In the genomic region with DNA sequence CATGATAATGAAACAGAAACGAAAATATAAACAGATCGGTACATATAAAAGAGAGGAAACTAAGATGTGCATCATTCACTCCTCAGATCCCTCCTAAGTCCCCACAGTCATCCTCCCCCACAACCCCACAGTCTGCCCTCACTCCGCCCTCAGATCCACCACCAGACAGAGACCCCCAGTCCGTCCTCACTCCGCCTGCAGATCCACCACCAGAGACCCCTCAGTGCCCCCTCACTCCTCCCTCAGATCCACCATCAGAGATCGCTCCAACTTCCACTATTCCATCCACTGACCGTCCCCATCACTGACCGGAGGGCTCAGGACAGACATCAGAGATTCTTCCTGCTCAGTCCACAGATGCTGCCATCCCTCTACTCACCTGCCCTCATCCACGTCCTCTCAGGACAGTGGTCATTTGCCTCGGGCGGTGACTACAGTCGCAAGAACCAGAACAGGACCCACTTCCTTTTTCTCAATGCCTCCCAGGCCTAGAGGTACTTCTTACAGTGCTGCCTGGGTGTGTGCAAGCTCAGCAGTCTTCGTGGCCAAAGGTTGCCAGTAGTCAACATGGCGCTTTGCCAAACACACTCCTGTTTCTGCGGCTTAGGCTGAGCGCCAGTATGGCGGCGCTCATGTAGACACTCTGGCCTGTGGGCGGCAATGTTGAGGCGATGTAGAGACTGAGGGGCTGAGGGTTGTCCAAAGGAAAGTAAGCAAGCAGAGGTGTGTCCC, we compare ENCODE assay signal across 13 cellular contexts. TPM values are rescaled to one million over a fixed set of nuclear protein-coding genes. Genes with fewer than 3 reads are reported as not detected.
DNase-seq lines count a peak whose midpoint lies in the region; ATAC-seq and TF ChIP-seq lines count a peak whose summit lies in the region.
"Had no signal": no experiment of that assay in that cellular context is flagged by ENCODE, and none has a peak within 500 bp of the region (broad histone marks: within the 10 kb centered on the region; RNA-seq: fewer than 3 reads in every experiment).

No MANE protein-coding gene starts in this region.

- no TSS peak for BruUV-seq in HCT116 (replicated peaks; lab: Mats Ljungman, UMichigan)

- 64% methylated on average over 20 of the region's 20 CpGs for WGBS in liver

- in situ Hi-C loops in GM13976 (cut with MboI; ENCODE audit: low sequenced_read_pairs, unreplicated experiment) = no loop called here

- H3K27me3 ChIP-seq in BE2C (no peaks in the 10 kb centered on the region), HCT116 (ENCODE audit: insufficient read depth, low read length) (no peaks in the 10 kb centered on the region), liver (ENCODE audit: control insufficient read depth in 4 of 4, insufficient read depth in 4 of 4, low read length in 3 of 4) (no peaks in the 10 kb centered on the region)

- 0 out of 2 replicates have a peak overlapping the region, but pooled peaks have one; percentile 14 for H3K9ac ChIP-seq in HCT116 (ENCODE audit: low read length)
- no peak overlapping the region for H3K9ac ChIP-seq in liver (ENCODE audit: low read depth in 1 of 2, low read length in 2 of 2)

- intact Hi-C loops in HCT116 (cut with micrococcal nuclease) = no loop called here

- no peak overlapping the region for H3K4me3 ChIP-seq in BE2C (ENCODE audit: low read depth, low read length)
- peak overlapping the region; percentile 13 to 46 for H3K4me3 ChIP-seq in HCT116 (replicated peaks in 1 of 2; ENCODE audit: low read depth in 1 of 2, low read length in 2 of 2)
- peak overlapping the region in 2 of 3 donors; percentile 25 to 53 for H3K4me3 ChIP-seq in liver (ENCODE audit: low read depth in 1 of 3, low read length in 3 of 3)

- TF ChIP-seq POLR2A in HCT116 (IDR thresholded peaks at IDR 0.05; ENCODE audit: borderline replicate concordance, extremely low read depth, insufficient read depth, insufficient read length) = no peak

- TF ChIP-seq CTCF in BE2C (IDR thresholded peaks at IDR 0.05; ENCODE audit: low read depth, low read length) = peak; percentile 58
- TF ChIP-seq CTCF in HCT116 (IDR thresholded peaks at IDR 0.05 in 2 of 3, conservative IDR thresholded peaks at IDR 0.05 in 1 of 3; ENCODE audit: borderline replicate concordance in 1 of 3, insufficient read depth in 1 of 3, low read depth in 2 of 3, low read length in 2 of 3) = peak; percentile 38 to 59 (median 54); a peak in 5 of 6 replicates
- TF ChIP-seq CTCF in liver (IDR thresholded peaks at IDR 0.05; ENCODE audit: low read depth, low read length, missing input control) = peak; percentile 25
- no peak for TF ChIP-seq CTCF in GM13976 (IDR thresholded peaks at IDR 0.05; ENCODE audit: borderline replicate concordance, control extremely low read depth, extremely low read depth, insufficient read depth, missing control alignments)

- DNase-seq in BE2C = peak; percentile 84
- DNase-seq in HCT116 (ENCODE audit: low read depth, low spot score) = peak; percentile 82
- peak; percentile 35 for DNase-seq in RPMI7951 (ENCODE audit: low read depth)
- DNase-seq in GM13976 (ENCODE audit: low spot score) = no peak
- DNase-seq: aorta had no signal

- ATAC-seq in HCT116 (peak; percentile 100), HG02852 (IDR thresholded peaks at IDR 0.05; ENCODE audit: unreplicated experiment) (no peak), GM19035 (IDR thresholded peaks at IDR 0.05; ENCODE audit: unreplicated experiment) (no peak), GM21360 (IDR thresholded peaks at IDR 0.05; ENCODE audit: unreplicated experiment) (no peak)

- peak overlapping the region; percentile 71 for H3K4me2 ChIP-seq in HCT116 (ENCODE audit: low read length)

- H3K4me1 ChIP-seq in BE2C = no peaks in the 10 kb centered on the region
- H3K4me1 ChIP-seq in HCT116 (ENCODE audit: control insufficient read depth in 1 of 2, insufficient read depth in 2 of 2, low read length in 2 of 2) = peaks cover 0 to 12% of the 10 kb centered on the region in 2 experiments; a peak in 2 of 4 replicates
- peaks cover 0 to 18% (median 11%) of the 10 kb centered on the region in 4 donors for H3K4me1 ChIP-seq in liver (ENCODE audit: control insufficient read depth in 4 of 4, insufficient read depth in 4 of 4, low read length in 3 of 4)

- H2AFZ ChIP-seq in HCT116 (ENCODE audit: low read depth, low read length, poor library complexity, severe bottlenecking) = peak overlapping the region; percentile 100

- no peaks in the 10 kb centered on the region for H4K20me1 ChIP-seq in HCT116 (ENCODE audit: insufficient read depth)

- H3K36me3 ChIP-seq in BE2C = no peaks in the 10 kb centered on the region
- no peaks in the 10 kb centered on the region for H3K36me3 ChIP-seq in HCT116 (ENCODE audit: control insufficient read depth in 1 of 2, insufficient read depth in 2 of 2, low read length in 2 of 2)
- H3K36me3 ChIP-seq in liver (ENCODE audit: control insufficient read depth in 4 of 4, insufficient read depth in 3 of 4, low read depth in 1 of 4, low read length in 3 of 4) = no peaks in the 10 kb centered on the region

- RAD21 ChIA-PET in HCT116 (lab: Charles Lee; ENCODE audit: low non-redundant PET in 1 of 2, low total read pairs in 2 of 2, uncharacterized antibody in 2 of 2, unreplicated experiment in 2 of 2) = no interaction called here

- H3K79me2 ChIP-seq in HCT116 (ENCODE audit: insufficient read depth, low read length) = no peaks in the 10 kb centered on the region

- H3K27ac ChIP-seq in HCT116 (ENCODE audit: low read depth, low read length) (no peak overlapping the region), liver (ENCODE audit: low read depth in 1 of 2, low read length in 2 of 2) (peak overlapping the region; percentile 64 to 70)

- H3K9me2 ChIP-seq in HCT116 (ENCODE audit: insufficient read depth) = no peaks in the 10 kb centered on the region

- no peaks in the 10 kb centered on the region for H3K9me3 ChIP-seq in BE2C
- H3K9me3 ChIP-seq in HCT116 (ENCODE audit: control insufficient read depth in 1 of 2, insufficient read depth in 1 of 2, low read depth in 1 of 2, low read length in 2 of 2) = no peaks in the 10 kb centered on the region
- H3K9me3 ChIP-seq in liver (ENCODE audit: control insufficient read depth in 4 of 4, low read length in 3 of 4) = no peaks in the 10 kb centered on the region

- CTCF ChIA-PET in HCT116 (lab: Charles Lee) = no interaction called here

- POLR2A ChIA-PET in HCT116 (lab: Charles Lee) = no interaction called here

- TF ChIP-seq RAD21 in HCT116 (IDR thresholded peaks at IDR 0.05; ENCODE audit: low read depth) (peak; percentile 54), liver (IDR thresholded peaks at IDR 0.05) (peak; percentile 68 to 70)

TF ChIP-seq in HCT116, 20 proteins besides CTCF, POLR2A, EP300 and RAD21:
- TF ChIP-seq SRF (IDR thresholded peaks at IDR 0.05; ENCODE audit: low read depth) = no peak
- TF ChIP-seq ELF1 (IDR thresholded peaks at IDR 0.05; ENCODE audit: borderline replicate concordance, low read depth) = no peak
- TF ChIP-seq POLR2AphosphoS5 (IDR thresholded peaks at IDR 0.05; ENCODE audit: low read depth, low read length) = peak; percentile 50
- TF ChIP-seq YY1 (IDR thresholded peaks at IDR 0.05; ENCODE audit: extremely low read depth, insufficient replicate concordance, low read depth, low read length) = peak; percentile 91

TF ChIP-seq in liver, 16 proteins besides CTCF, POLR2A, EP300 and RAD21:
- TF ChIP-seq HNF4A (conservative IDR thresholded peaks at IDR 0.05) = peak; percentile 76 to 80
- TF ChIP-seq YY1 (IDR thresholded peaks at IDR 0.05) = peak; percentile 93
- peak; percentile 92 for TF ChIP-seq FOXA1 (IDR thresholded peaks at IDR 0.05)
- TF ChIP-seq TAF1 (conservative IDR thresholded peaks at IDR 0.05) = no peak
- peak; percentile 36 to 61 for TF ChIP-seq RXRA (IDR thresholded peaks at IDR 0.05)
- TF ChIP-seq GABPA (IDR thresholded peaks at IDR 0.05 in 1 of 2, conservative IDR thresholded peaks at IDR 0.05 in 1 of 2) = no peak
- peak; percentile 58 for TF ChIP-seq SP1 (IDR thresholded peaks at IDR 0.05)
- TF ChIP-seq FOXA2 (IDR thresholded peaks at IDR 0.05) = peak; percentile 84

RNA-seq across cellular contexts. Expression of a gene that starts 8.3 kb away (rescaled TPM):
- not detected for polyA plus RNA-seq in BE2C (2012; ENCODE audit: insufficient read depth, insufficient read length, low read depth)
- total RNA-seq in HCT116 (2021; ENCODE audit: unreplicated experiment) (not detected), liver (under 1 TPM in 1 of 2 donors, not detected in 1; 0.05 TPM)
- not detected in 2 replicates for polyA plus RNA-seq in HCT116 (2012)
- not detected in 2 replicates for total RNA-seq in RPMI7951 (2014; rRNA removed; shearing (Covaris generic))
- polyA plus RNA-seq in liver = not detected
- total RNA-seq: aorta; endothelial cell of umbilical vein; T-helper 1 cell treated with Interleukin-12 subunit alpha and Interleukin-12 subunit beta and Interleukin-4 antibody, amounts not matched to agents 30 ng/mL and 1 ng/mL, for 36 hours had no signal
- polyA plus RNA-seq: aorta, endothelial cell of umbilical vein, IgD-negative memory B cell, neural cell had no signal

RNA-seq across cellular contexts. Expression of a gene that starts 26.8 kb away (rescaled TPM):
- polyA plus RNA-seq in BE2C (2012; ENCODE audit: insufficient read depth, insufficient read length, low read depth) = not detected
- total RNA-seq in HCT116 (2021; ENCODE audit: unreplicated experiment) (not detected), liver (not detected)
- not detected in 2 replicates for polyA plus RNA-seq in HCT116 (2012)
- not detected in 2 replicates for total RNA-seq in RPMI7951 (2014; rRNA removed; shearing (Covaris generic))
- not detected for polyA plus RNA-seq in liver
- total RNA-seq: aorta; endothelial cell of umbilical vein; T-helper 1 cell treated with Interleukin-12 subunit alpha and Interleukin-12 subunit beta and Interleukin-4 antibody, amounts not matched to agents 30 ng/mL and 1 ng/mL, for 36 hours had no signal
- polyA plus RNA-seq: aorta, endothelial cell of umbilical vein, IgD-negative memory B cell, neural cell had no signal
